ENCODE assay signal across 14 cellular contexts in genomic region chr11:27353593-27354358, GRCh38. TPM values are rescaled to one million over a fixed set of nuclear protein-coding genes. Genes with fewer than 3 reads are reported as not detected.
DNase-seq lines count a peak whose midpoint lies in the region; ATAC-seq and TF ChIP-seq lines count a peak whose summit lies in the region.
"Had no signal": no experiment of that assay in that cellular context is flagged by ENCODE, and none has a peak within 500 bp of the region (broad histone marks: within the 10 kb centered on the region; RNA-seq: fewer than 3 reads in every experiment).

No MANE protein-coding gene starts in this region.

- H3K36me3 ChIP-seq in body of pancreas (replicated peaks in 1 of 2; ENCODE audit: insufficient read depth in 1 of 2, low read depth in 2 of 2) (no peaks in the 10 kb centered on the region), ascending aorta (no peaks in the 10 kb centered on the region)
- H3K36me3 ChIP-seq: ovary had no signal

- CTCF ChIA-PET in AG04450 (lab: Charles Lee), result interaction anchor here (0.6 kb wide), 1 partner anchor 488 kb away, joined by 4 read pairs; no protein-coding TSS in a partner anchor

- TF ChIP-seq CTCF in AG04450 (IDR thresholded peaks at IDR 0.05; ENCODE audit: low read depth, low read length) (no peak), body of pancreas (IDR thresholded peaks at IDR 0.05) (no peak), ascending aorta (IDR thresholded peaks at IDR 0.05) (no peak)

- no peak for ATAC-seq in body of pancreas

- H3K27me3 ChIP-seq in AG04450 (ENCODE audit: control insufficient read depth, insufficient read depth, low read length) (no peaks in the 10 kb centered on the region), body of pancreas (no peaks in the 10 kb centered on the region), ascending aorta (no peaks in the 10 kb centered on the region)
- H3K27me3 ChIP-seq: ovary, SJCRH30 had no signal

- intact Hi-C loops in body of pancreas (cut with DNase I), result no loop called here
- intact Hi-C loops in ascending aorta (cut with DNase I), result no loop called here

- TF ChIP-seq POLR2A in body of pancreas (IDR thresholded peaks at IDR 0.05), result no peak

- POLR2A ChIA-PET in AG04450 (lab: Yijun Ruan, JAX), result interaction anchor here (1.0 kb wide), 1 partner anchor 72 kb away, joined by 5 read pairs; no protein-coding TSS in a partner anchor

- WGBS in body of pancreas, 2 donors, result 73 to 93% methylated on average over 2 of the region's 2 CpGs

- DNase-seq in AG04450 (ENCODE audit: low read depth, low spot score) (peak; percentile 18), HS-5 (ENCODE audit: low read depth) (peak; percentile 25), body of pancreas (no peak), kidney tubule cell (ENCODE audit: low spot score) (peak; percentile 13), NOMO-1 treated with dmso at 0.1 percent for 144 hours (lab: John Stamatoyannopoulos, UW; ENCODE audit: unreplicated experiment) (no peak), activated T-cell treated with anti-CD3 and anti-CD28 coated beads for 4 hours (no peak), ascending aorta (ENCODE audit: low spot score in 2 of 2) (no peak)
- DNase-seq in stimulated activated CD4-positive, alpha-beta T cell treated with anti-CD3 and anti-CD28 coated beads, Interleukin-4, amount 100 ng/mL, for 4 hours, result no peak
- DNase-seq: activated gamma-delta T cell treated with Interleukin-2 at 50 U/mL for 16 hours; caudate nucleus; NCI-H1930; ovary; SJCRH30; stimulated activated CD8-positive, alpha-beta memory T cell treated with anti-CD3 and anti-CD28 coated beads, Interleukin-4, amount 100 ng/mL, for 48 hours had no signal

- H3K27ac ChIP-seq in AG04450 (ENCODE audit: low read depth, low read length), result no peak overlapping the region
- peak overlapping the region in 3 of 4 donors; percentile 46 to 61 (median 52) for H3K27ac ChIP-seq in body of pancreas
- H3K27ac ChIP-seq in ascending aorta, result no peak overlapping the region
- H3K27ac ChIP-seq: ovary, SJCRH30 had no signal

- H3K4me1 ChIP-seq in body of pancreas (peaks cover 60% of the 10 kb centered on the region), ascending aorta (peaks cover 0 to 4% of the 10 kb centered on the region in 2 donors)

- no peaks in the 10 kb centered on the region for H3K9me3 ChIP-seq in AG04450 (ENCODE audit: control insufficient read depth, insufficient read depth, low read length)
- no peaks in the 10 kb centered on the region for H3K9me3 ChIP-seq in body of pancreas
- H3K9me3 ChIP-seq in ascending aorta, result no peaks in the 10 kb centered on the region
- H3K9me3 ChIP-seq: ovary, SJCRH30 had no signal

- no peak overlapping the region for H3K4me3 ChIP-seq in AG04450 (ENCODE audit: low read depth, low read length)
- no peak overlapping the region for H3K4me3 ChIP-seq in body of pancreas
- no peak overlapping the region for H3K4me3 ChIP-seq in ascending aorta
- H3K4me3 ChIP-seq: ovary, SJCRH30 had no signal

RNA-seq across cellular contexts. Expression of gene CCDC34, which starts 9.2 kb away (rescaled TPM):
- polyA plus RNA-seq in AG04450 (2011; rRNA removed), result 3.1 and 3.9 TPM in 2 replicates
- 0.83 and 1.4 TPM in 2 replicates for polyA minus RNA-seq in AG04450 (2011; rRNA and poly(A)+ RNA removed)
- total RNA-seq in body of pancreas (1 to 10 TPM; 3.6 to 5.9 TPM), ascending aorta (1.6 TPM)

Comparison
In these comparisons a context has a peak if more than half of its experiments do, and no peak if none do; other contexts are left out.
1. DNase-seq: peak in AG04450 (single experiment), HS-5 (single experiment) and kidney tubule cell (single experiment); none in body of pancreas (0 of 4), NOMO-1 treated with dmso at 0.1 percent for 144 hours (single experiment), stimulated activated CD4-positive, alpha-beta T cell treated with anti-CD3 and anti-CD28 coated beads, Interleukin-4, amount 100 ng/mL, for 4 hours (0 of 2), activated T-cell treated with anti-CD3 and anti-CD28 coated beads for 4 hours (single experiment) and ascending aorta (0 of 2).
2. H3K27ac ChIP-seq: peak in body of pancreas (3 of 4); none in AG04450 (single experiment) and ascending aorta (0 of 2).